ENCODE assay signal across 1 cellular context in genomic region chr10:69783515-69783914, GRCh38.
TF ChIP-seq lines count a peak whose summit lies in the region.

No MANE protein-coding gene starts in this region.

TF ChIP-seq in K562, 482 proteins besides CTCF, POLR2A, EP300 and RAD21:
- TF ChIP-seq MGA (IDR thresholded peaks at IDR 0.05) (no peak), ZNF551 (CRISPR knock-in tag; IDR thresholded peaks at IDR 0.05) (no peak), ATF3 (IDR thresholded peaks at IDR 0.05) (peak; percentile 36; the same call in 1 of the 2 replicates), ATF3 (CRISPR knock-in tag; conservative IDR thresholded peaks at IDR 0.05) (no peak)
